In the genomic region with DNA sequence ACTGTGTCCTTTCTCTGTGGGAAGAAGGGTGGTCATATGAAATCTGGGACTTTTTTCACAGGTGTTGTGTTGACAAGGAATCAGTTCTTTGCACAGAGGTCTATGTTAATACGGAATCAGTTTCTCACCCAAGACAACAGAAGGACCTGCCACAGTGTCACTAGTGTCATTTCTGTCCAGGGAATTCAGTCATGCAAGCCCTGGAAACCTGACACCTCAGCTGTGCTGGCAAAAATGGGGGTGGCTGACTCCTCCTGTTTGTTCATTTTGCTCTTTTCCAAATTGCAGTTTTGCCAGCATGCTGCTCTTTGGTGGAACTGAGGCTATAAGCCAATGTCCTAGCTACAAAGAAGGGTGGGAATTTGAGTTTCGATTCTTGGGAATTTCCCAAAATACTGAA, we compare ENCODE assay signal across 31 cellular contexts. TPM values are rescaled to one million over a fixed set of nuclear protein-coding genes. Genes with fewer than 3 reads are reported as not detected.
"Had no signal": no experiment of that assay in that cellular context is flagged by ENCODE, and none has a peak within 500 bp of the region (broad histone marks: within the 10 kb centered on the region; RNA-seq: fewer than 3 reads in every experiment).

No MANE protein-coding gene starts in this region.

- ATAC-seq: naive thymus-derived CD4-positive, alpha-beta T cell; right cardiac atrium; upper lobe of right lung had no signal

- DNase-seq: activated CD4-positive, alpha-beta T cell treated with anti-CD3 and anti-CD28 coated beads for 4 hours; activated CD4-positive, alpha-beta T cell treated with anti-CD3 and anti-CD28 coated beads, Interleukin-2, amount 50 U/mL, for 4 hours; activated CD8-positive, alpha-beta memory T cell treated with anti-CD3 and anti-CD28 coated beads for 24 hours; activated effector memory CD4-positive, alpha-beta T cell treated with anti-CD3 and anti-CD28 coated beads, Interleukin-2, amount 50 U/mL, for 16 hours; activated naive CD4-positive, alpha-beta T cell treated with anti-CD3 and anti-CD28 coated beads for 36 hours; activated naive CD8-positive, alpha-beta T cell treated with anti-CD3 and anti-CD28 coated beads for 36 hours; adrenal gland; cerebellar nuclear complex; colonic mucosa; effector CD8-positive, alpha-beta T cell; esophagus squamous epithelium; foreskin melanocyte; glutamatergic neuron; left ventricle myocardium inferior; naive thymus-derived CD4-positive, alpha-beta T cell; nucleus accumbens; posterior cingulate gyrus; right cardiac atrium; spleen; stimulated activated naive CD4-positive, alpha-beta T cell; tibial artery; upper lobe of right lung had no signal

- H3K9me3 ChIP-seq: adrenal gland, ascending aorta, colonic mucosa, esophagus squamous epithelium, left ventricle myocardium inferior, spleen, suprapubic skin, tibial artery, upper lobe of right lung had no signal

- H3K4me3 Mint-ChIP-seq: activated naive CD4-positive, alpha-beta T cell treated with anti-CD3 and anti-CD28 coated beads for 36 hours; activated naive CD8-positive, alpha-beta T cell treated with anti-CD3 and anti-CD28 coated beads for 36 hours; activated T-helper 1 cell treated with anti-CD3 and anti-CD28 coated beads, Interleukin-12 subunit alpha, Interleukin-12 subunit beta, Interleukin-2, Interleukin-4 antibody, amounts not matched to agents 30 ng/mL and 10 ng/mL and 1 ng/mL, durations not matched to agents 14 hours and 24 hours and 36 hours; brain; naive thymus-derived CD4-positive, alpha-beta T cell had no signal

- H3K36me3 ChIP-seq: adrenal gland, ascending aorta, cardiac muscle cell, colonic mucosa, esophagus squamous epithelium, left ventricle myocardium inferior, spleen, suprapubic skin, tibial artery, upper lobe of right lung had no signal

- H3K9me3 Mint-ChIP-seq: activated naive CD4-positive, alpha-beta T cell treated with anti-CD3 and anti-CD28 coated beads for 36 hours; activated naive CD8-positive, alpha-beta T cell treated with anti-CD3 and anti-CD28 coated beads for 36 hours; activated T-helper 1 cell treated with anti-CD3 and anti-CD28 coated beads, Interleukin-12 subunit alpha, Interleukin-12 subunit beta, Interleukin-2, Interleukin-4 antibody, amounts not matched to agents 30 ng/mL and 10 ng/mL and 1 ng/mL, durations not matched to agents 14 hours and 24 hours and 36 hours; brain; naive thymus-derived CD4-positive, alpha-beta T cell had no signal

- H3K4me3 ChIP-seq: adrenal gland, ascending aorta, cardiac muscle cell, colonic mucosa, esophagus squamous epithelium, left ventricle myocardium inferior, spleen, suprapubic skin, tibial artery, upper lobe of right lung had no signal

- H3K36me3 Mint-ChIP-seq: activated naive CD8-positive, alpha-beta T cell treated with anti-CD3 and anti-CD28 coated beads for 36 hours; brain; naive thymus-derived CD4-positive, alpha-beta T cell had no signal

- H3K27me3 ChIP-seq: adrenal gland, ascending aorta, cardiac muscle cell, colonic mucosa, esophagus squamous epithelium, spleen, suprapubic skin, tibial artery, upper lobe of right lung had no signal

- H3K4me1 ChIP-seq: adrenal gland, ascending aorta, colonic mucosa, esophagus squamous epithelium, spleen, suprapubic skin, upper lobe of right lung had no signal

- H3K27ac ChIP-seq: adrenal gland, ascending aorta, cardiac muscle cell, colonic mucosa, epithelial cell of prostate, esophagus squamous epithelium, left ventricle myocardium inferior, spleen, suprapubic skin, tibial artery, upper lobe of right lung had no signal

- H3K4me1 Mint-ChIP-seq: activated naive CD8-positive, alpha-beta T cell treated with anti-CD3 and anti-CD28 coated beads for 36 hours had no signal

RNA-seq across cellular contexts. Expression of a gene that starts 50.1 kb away (rescaled TPM):
- total RNA-seq: activated naive CD4-positive, alpha-beta T cell treated with anti-CD3 and anti-CD28 coated beads for 36 hours; activated naive CD8-positive, alpha-beta T cell treated with anti-CD3 and anti-CD28 coated beads for 36 hours; activated T-helper 1 cell treated with anti-CD3 and anti-CD28 coated beads, Interleukin-12 subunit alpha, Interleukin-12 subunit beta, Interleukin-2, Interleukin-4 antibody, amounts not matched to agents 30 ng/mL and 10 ng/mL and 1 ng/mL, durations not matched to agents 14 hours and 24 hours and 36 hours; ascending aorta; cardiac muscle cell; dermis microvascular lymphatic vessel endothelial cell; lung microvascular endothelial cell; naive thymus-derived CD4-positive, alpha-beta T cell; T-helper 1 cell treated with Interleukin-12 subunit alpha and Interleukin-12 subunit beta and Interleukin-4 antibody, amounts not matched to agents 30 ng/mL and 1 ng/mL, for 36 hours had no signal
- polyA plus RNA-seq: cardiac muscle cell; naive thymus-derived CD4-positive, alpha-beta T cell had no signal
